Comparison of ENCODE assay signal across 3 cellular contexts in genomic region chr7:101780281-101780680, GRCh38.
A peak's percentile ranks its signal among the peaks of the same experiment; 100 is the strongest.
TF ChIP-seq lines count a peak whose summit lies in the region.

No MANE protein-coding gene starts in this region.

TF ChIP-seq in HepG2, 621 proteins besides CTCF, POLR2A, EP300 and RAD21:
- no peak for TF ChIP-seq TGIF2 (CRISPR knock-in tag; IDR thresholded peaks at IDR 0.05)
- TF ChIP-seq MNT (IDR thresholded peaks at IDR 0.05), result peak; percentile 74

TF ChIP-seq in K562, 482 proteins besides CTCF, POLR2A, EP300 and RAD21:
- TF ChIP-seq ZNF12 (CRISPR knock-in tag; IDR thresholded peaks at IDR 0.05) (no peak), PKNOX1 (IDR thresholded peaks at IDR 0.05) (peak; percentile 59), ZNF280B (CRISPR knock-in tag; IDR thresholded peaks at IDR 0.05) (no peak), ZNF785 (CRISPR knock-in tag; IDR thresholded peaks at IDR 0.05) (no peak), LCOR (CRISPR knock-in tag; IDR thresholded peaks at IDR 0.05) (no peak), USF1 (CRISPR knock-in tag; IDR thresholded peaks at IDR 0.05) (peak; percentile 32; the same call in 1 of the 2 replicates), BRD9 (IDR thresholded peaks at IDR 0.05; ENCODE audit: low read depth, partially characterized antibody) (no peak), CCNT2 (IDR thresholded peaks at IDR 0.05; ENCODE audit: borderline replicate concordance, extremely low read depth, insufficient read length, low read depth, low read length) (no peak), PHB (CRISPR knock-in tag; IDR thresholded peaks at IDR 0.05) (no peak), TBL1XR1 (IDR thresholded peaks at IDR 0.05; ENCODE audit: low read length in 2 of 2) (no peak), MAZ (CRISPR knock-in tag; conservative IDR thresholded peaks at IDR 0.05 in 1 of 2, IDR thresholded peaks at IDR 0.05 in 1 of 2) (no peak), THRA (IDR thresholded peaks at IDR 0.05) (no peak), SIN3A (IDR thresholded peaks at IDR 0.05; ENCODE audit: borderline replicate concordance in 2 of 2, control insufficient read depth in 1 of 2, low read depth in 2 of 2, low read length in 2 of 2) (no peak), ZNF57 (CRISPR knock-in tag; IDR thresholded peaks at IDR 0.05) (no peak), MAFK (IDR thresholded peaks at IDR 0.05; ENCODE audit: low read length) (no peak), MCM5 (IDR thresholded peaks at IDR 0.05; ENCODE audit: low read depth) (no peak), TARDBP (IDR thresholded peaks at IDR 0.05) (no peak), ARID4B (CRISPR knock-in tag; IDR thresholded peaks at IDR 0.05) (no peak)

TF ChIP-seq in H1, 55 proteins besides CTCF, POLR2A, EP300 and RAD21:
- no peak for TF ChIP-seq KDM4A (IDR thresholded peaks at IDR 0.05; ENCODE audit: low read depth, low read length, severe bottlenecking)
- TF ChIP-seq RFX5 (IDR thresholded peaks at IDR 0.05; ENCODE audit: borderline replicate concordance, low read depth, low read length), result no peak
